10 cellular contexts compared by ENCODE assay signal in genomic region chr19:43439183-43440063, GRCh38. TPM values are rescaled to one million over a fixed set of nuclear protein-coding genes. Genes with fewer than 3 reads are reported as not detected.
DNase-seq lines count a peak whose midpoint lies in the region; ATAC-seq and TF ChIP-seq lines count a peak whose summit lies in the region.
"Had no signal": no experiment of that assay in that cellular context is flagged by ENCODE, and none has a peak within 500 bp of the region (broad histone marks: within the 10 kb centered on the region; RNA-seq: fewer than 3 reads in every experiment).

No MANE protein-coding gene starts in this region.

- H3K27ac Mint-ChIP-seq in activated T-helper 2 cell treated with anti-CD3 and anti-CD28 coated beads, Interferon-gamma antibody, Interleukin-2, Interleukin-4, amounts not matched to agents 10 μg/mL and 5 μg/mL and 100 μg/mL, durations not matched to agents 14 hours and 24 hours and 36 hours = no peak overlapping the region
- peak overlapping the region; percentile 43 for H3K27ac Mint-ChIP-seq in memory B cell
- H3K27ac Mint-ChIP-seq in progenitor cell of endocrine pancreas = no peak overlapping the region

- ATAC-seq in memory B cell (ENCODE audit: low read depth) = peak; percentile 99
- ATAC-seq in HG03025 (IDR thresholded peaks at IDR 0.05; ENCODE audit: low FRiP score, unreplicated experiment) = no peak
- ATAC-seq in HG02798 (IDR thresholded peaks at IDR 0.05; ENCODE audit: poor library complexity, unreplicated experiment) = no peak

- peaks cover 23% of the 10 kb centered on the region for H3K4me1 Mint-ChIP-seq in activated T-helper 2 cell treated with anti-CD3 and anti-CD28 coated beads, Interferon-gamma antibody, Interleukin-2, Interleukin-4, amounts not matched to agents 10 μg/mL and 5 μg/mL and 100 μg/mL, durations not matched to agents 14 hours and 24 hours and 36 hours (ENCODE audit: low read depth)
- H3K4me1 Mint-ChIP-seq in memory B cell = peaks cover 25% of the 10 kb centered on the region
- no peaks in the 10 kb centered on the region for H3K4me1 Mint-ChIP-seq in progenitor cell of endocrine pancreas (ENCODE audit: low read depth)

- intact Hi-C loops in activated T-helper 2 cell treated with anti-CD3 and anti-CD28 coated beads, Interferon-gamma antibody, Interleukin-2, Interleukin-4, amounts not matched to agents 10 μg/mL and 5 μg/mL and 100 μg/mL, durations not matched to agents 14 hours and 24 hours and 36 hours (cut with micrococcal nuclease) = loop anchor here (10.0 kb wide), 1 partner anchor 345 kb away; the partner anchor contains the start of gene KCNN4

- H3K9me3 Mint-ChIP-seq in activated T-helper 2 cell treated with anti-CD3 and anti-CD28 coated beads, Interferon-gamma antibody, Interleukin-2, Interleukin-4, amounts not matched to agents 10 μg/mL and 5 μg/mL and 100 μg/mL, durations not matched to agents 14 hours and 24 hours and 36 hours = no peaks in the 10 kb centered on the region
- H3K9me3 Mint-ChIP-seq in memory B cell = peaks cover 2% of the 10 kb centered on the region
- H3K9me3 Mint-ChIP-seq in progenitor cell of endocrine pancreas (ENCODE audit: low read depth) = no peaks in the 10 kb centered on the region

- no peak for TF ChIP-seq CTCF in progenitor cell of endocrine pancreas (IDR thresholded peaks at IDR 0.05; ENCODE audit: unreplicated experiment)

- no peak overlapping the region for H3K4me3 Mint-ChIP-seq in activated T-helper 2 cell treated with anti-CD3 and anti-CD28 coated beads, Interferon-gamma antibody, Interleukin-2, Interleukin-4, amounts not matched to agents 10 μg/mL and 5 μg/mL and 100 μg/mL, durations not matched to agents 14 hours and 24 hours and 36 hours (ENCODE audit: low read depth)
- H3K4me3 Mint-ChIP-seq in memory B cell = peak overlapping the region; percentile 36
- no peak overlapping the region for H3K4me3 Mint-ChIP-seq in progenitor cell of endocrine pancreas (ENCODE audit: low read depth)

- no peaks in the 10 kb centered on the region for H3K27me3 Mint-ChIP-seq in activated T-helper 2 cell treated with anti-CD3 and anti-CD28 coated beads, Interferon-gamma antibody, Interleukin-2, Interleukin-4, amounts not matched to agents 10 μg/mL and 5 μg/mL and 100 μg/mL, durations not matched to agents 14 hours and 24 hours and 36 hours (ENCODE audit: low read depth)
- H3K27me3 Mint-ChIP-seq in memory B cell (no peaks in the 10 kb centered on the region), progenitor cell of endocrine pancreas (peaks cover 20% of the 10 kb centered on the region)

- H3K36me3 Mint-ChIP-seq in activated T-helper 2 cell treated with anti-CD3 and anti-CD28 coated beads, Interferon-gamma antibody, Interleukin-2, Interleukin-4, amounts not matched to agents 10 μg/mL and 5 μg/mL and 100 μg/mL, durations not matched to agents 14 hours and 24 hours and 36 hours (ENCODE audit: low read depth) = no peaks in the 10 kb centered on the region
- H3K36me3 Mint-ChIP-seq in memory B cell (no peaks in the 10 kb centered on the region), progenitor cell of endocrine pancreas (ENCODE audit: insufficient read depth) (no peaks in the 10 kb centered on the region)

- DNase-seq in ELR (ENCODE audit: low read depth) = peak; percentile 92
- peak; percentile 53 for DNase-seq in NCI-H748 treated with DMSO at 0.1 percent for 48 hours (lab: John Stamatoyannopoulos, UW)
- peak; percentile 41 for DNase-seq in activated T-helper 2 cell treated with anti-CD3 and anti-CD28 coated beads, Interferon-gamma antibody, Interleukin-2, Interleukin-4, amounts not matched to agents 10 μg/mL and 5 μg/mL and 100 μg/mL, durations not matched to agents 14 hours and 24 hours and 36 hours (ENCODE audit: low spot score)
- DNase-seq in memory B cell (ENCODE audit: low spot score in 2 of 2) = no peak
- no peak for DNase-seq in progenitor cell of endocrine pancreas (ENCODE audit: low spot score, unreplicated experiment)
- DNase-seq in iPS-NIHi11 (ENCODE audit: low spot score) = no peak
- DNase-seq: thyroid gland had no signal

RNA-seq across cellular contexts. Expression of gene TEX101, which starts 24.7 kb away (rescaled TPM):
- total RNA-seq in activated T-helper 2 cell treated with anti-CD3 and anti-CD28 coated beads, Interferon-gamma antibody, Interleukin-2, Interleukin-4, amounts not matched to agents 10 μg/mL and 5 μg/mL and 100 μg/mL, durations not matched to agents 14 hours and 24 hours and 36 hours = not detected in 2 replicates
- not detected in 2 replicates for total RNA-seq in progenitor cell of endocrine pancreas
- total RNA-seq: osteoblast had no signal

RNA-seq across cellular contexts. Expression of gene LYPD3, which starts 26.0 kb away (rescaled TPM):
- total RNA-seq in activated T-helper 2 cell treated with anti-CD3 and anti-CD28 coated beads, Interferon-gamma antibody, Interleukin-2, Interleukin-4, amounts not matched to agents 10 μg/mL and 5 μg/mL and 100 μg/mL, durations not matched to agents 14 hours and 24 hours and 36 hours = 2.5 and 3.0 TPM in 2 replicates
- 0.47 and 0.60 TPM in 2 replicates for total RNA-seq in progenitor cell of endocrine pancreas
- total RNA-seq: osteoblast had no signal

Comparison
In these comparisons a context has a peak if more than half of its experiments do, and no peak if none do; other contexts are left out.
1. DNase-seq: peak in ELR (single experiment), NCI-H748 treated with DMSO at 0.1 percent for 48 hours (single experiment) and activated T-helper 2 cell treated with anti-CD3 and anti-CD28 coated beads, Interferon-gamma antibody, Interleukin-2, Interleukin-4, amounts not matched to agents 10 μg/mL and 5 μg/mL and 100 μg/mL, durations not matched to agents 14 hours and 24 hours and 36 hours (single experiment); none in memory B cell (0 of 2), progenitor cell of endocrine pancreas (single experiment) and iPS-NIHi11 (single experiment).